ENCODE assay signal across 8 cellular contexts in the genomic region with DNA sequence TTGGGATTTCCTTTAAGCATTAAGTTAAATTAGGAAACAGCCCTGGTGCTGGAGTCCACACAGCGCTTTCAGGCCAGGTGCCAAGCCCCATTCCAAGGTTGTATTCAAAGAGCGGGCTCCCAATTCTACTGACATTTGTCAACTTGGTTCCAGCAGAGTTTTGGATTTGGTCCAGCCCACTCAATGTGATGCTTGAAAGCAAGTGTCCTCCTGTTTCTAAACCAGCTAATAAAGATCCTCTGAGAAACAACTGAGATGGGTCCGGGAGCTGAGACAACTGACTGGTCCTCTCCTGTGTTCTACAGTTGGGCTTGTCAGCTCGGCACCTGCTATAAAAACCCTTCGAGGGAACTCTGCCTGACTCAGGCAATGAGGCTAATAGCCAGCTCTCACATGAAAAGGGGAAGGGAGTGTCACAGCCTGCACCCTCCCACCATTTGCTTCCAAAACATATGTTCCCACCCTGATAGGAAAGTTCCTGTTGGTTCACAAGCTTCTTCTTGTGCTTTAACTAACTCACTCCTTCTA. TPM values are rescaled to one million over a fixed set of nuclear protein-coding genes. Genes with fewer than 3 reads are reported as not detected.
DNase-seq lines count a peak whose midpoint lies in the region; ATAC-seq and TF ChIP-seq lines count a peak whose summit lies in the region.

No MANE protein-coding gene starts in this region.

- intact Hi-C loops in esophagus muscularis mucosa (cut with DNase I) = loop anchor here (5.0 kb wide), 1 partner anchor 41 kb away; no protein-coding TSS in a partner anchor

- no peaks in the 10 kb centered on the region for H3K27me3 ChIP-seq in esophagus muscularis mucosa

- H3K27ac Mint-ChIP-seq in T-helper 2 cell treated with Interferon-gamma antibody and Interleukin-4, amounts not matched to agents 5 μg/mL and 100 μg/mL, for 36 hours = peak overlapping the region; percentile 52
- peak overlapping the region; percentile 79 for H3K27ac Mint-ChIP-seq in stimulated activated effector memory CD8-positive, alpha-beta T cell treated with anti-CD3 and anti-CD28 coated beads, Interleukin-12 subunit alpha, Interleukin-12 subunit beta, amount 100 ng/mL, for 72 hours

- DNase-seq in T-helper 2 cell treated with Interferon-gamma antibody and Interleukin-4, amounts not matched to agents 5 μg/mL and 100 μg/mL, for 36 hours (ENCODE audit: low spot score) = no peak
- DNase-seq in T-helper 2 cell = no peak
- DNase-seq in NOMO-1 treated with dmso at 0.1 percent for 144 hours (lab: John Stamatoyannopoulos, UW; ENCODE audit: unreplicated experiment) = peak; percentile 62
- no peak for DNase-seq in esophagus muscularis mucosa (ENCODE audit: extremely low spot score)
- no peak for DNase-seq in stimulated activated effector memory CD8-positive, alpha-beta T cell treated with anti-CD3 and anti-CD28 coated beads, Interleukin-12 subunit alpha, Interleukin-12 subunit beta, amount 100 ng/mL, for 72 hours (ENCODE audit: low spot score in 2 of 2)
- no peak for DNase-seq in activated T-cell treated with anti-CD3 and anti-CD28 coated beads for 4 hours
- DNase-seq in COLO829 (ENCODE audit: low spot score) = no peak
- DNase-seq in NCI-H128 (lab: John Stamatoyannopoulos, UW; ENCODE audit: unreplicated experiment) = no peak

- H3K4me3 ChIP-seq in esophagus muscularis mucosa = peak overlapping the region in 1 of 4 donors; percentile 24

- peak overlapping the region; percentile 46 for H3K4me3 Mint-ChIP-seq in T-helper 2 cell treated with Interferon-gamma antibody and Interleukin-4, amounts not matched to agents 5 μg/mL and 100 μg/mL, for 36 hours
- peak overlapping the region; percentile 51 for H3K4me3 Mint-ChIP-seq in stimulated activated effector memory CD8-positive, alpha-beta T cell treated with anti-CD3 and anti-CD28 coated beads, Interleukin-12 subunit alpha, Interleukin-12 subunit beta, amount 100 ng/mL, for 72 hours

- no peaks in the 10 kb centered on the region for H3K27me3 Mint-ChIP-seq in T-helper 2 cell treated with Interferon-gamma antibody and Interleukin-4, amounts not matched to agents 5 μg/mL and 100 μg/mL, for 36 hours (ENCODE audit: low read depth)

- no peaks in the 10 kb centered on the region for H3K9me3 Mint-ChIP-seq in T-helper 2 cell treated with Interferon-gamma antibody and Interleukin-4, amounts not matched to agents 5 μg/mL and 100 μg/mL, for 36 hours
- H3K9me3 Mint-ChIP-seq in stimulated activated effector memory CD8-positive, alpha-beta T cell treated with anti-CD3 and anti-CD28 coated beads, Interleukin-12 subunit alpha, Interleukin-12 subunit beta, amount 100 ng/mL, for 72 hours = no peaks in the 10 kb centered on the region

- WGBS in esophagus muscularis mucosa = 9% methylated on average over 5 of the region's 5 CpGs

- peaks cover 15 to 28% (median 18%) of the 10 kb centered on the region in 4 donors for H3K4me1 ChIP-seq in esophagus muscularis mucosa

- ATAC-seq in stimulated activated effector memory CD8-positive, alpha-beta T cell treated with anti-CD3 and anti-CD28 coated beads, Interleukin-12 subunit alpha, Interleukin-12 subunit beta, amount 100 ng/mL, for 72 hours = no peak

- TF ChIP-seq CTCF in esophagus muscularis mucosa (IDR thresholded peaks at IDR 0.05) = no peak

- no peak for TF ChIP-seq EP300 in esophagus muscularis mucosa (IDR thresholded peaks at IDR 0.05)

- peaks cover 0 to 3% (median 0%) of the 10 kb centered on the region in 4 donors for H3K36me3 ChIP-seq in esophagus muscularis mucosa

- no peaks in the 10 kb centered on the region for H3K9me3 ChIP-seq in esophagus muscularis mucosa

- H3K36me3 Mint-ChIP-seq in T-helper 2 cell treated with Interferon-gamma antibody and Interleukin-4, amounts not matched to agents 5 μg/mL and 100 μg/mL, for 36 hours (ENCODE audit: low read depth) = peaks cover 79% of the 10 kb centered on the region
- H3K36me3 Mint-ChIP-seq in stimulated activated effector memory CD8-positive, alpha-beta T cell treated with anti-CD3 and anti-CD28 coated beads, Interleukin-12 subunit alpha, Interleukin-12 subunit beta, amount 100 ng/mL, for 72 hours = peaks cover 71% of the 10 kb centered on the region

- H3K4me1 Mint-ChIP-seq in T-helper 2 cell treated with Interferon-gamma antibody and Interleukin-4, amounts not matched to agents 5 μg/mL and 100 μg/mL, for 36 hours (ENCODE audit: low read depth) = peaks cover 73% of the 10 kb centered on the region
- peaks cover 71% of the 10 kb centered on the region for H3K4me1 Mint-ChIP-seq in stimulated activated effector memory CD8-positive, alpha-beta T cell treated with anti-CD3 and anti-CD28 coated beads, Interleukin-12 subunit alpha, Interleukin-12 subunit beta, amount 100 ng/mL, for 72 hours

- H3K27ac ChIP-seq in esophagus muscularis mucosa (replicated peaks in 1 of 4) = peak overlapping the region in 3 of 4 donors; percentile 11 to 55 (median 46)

- no peak for TF ChIP-seq POLR2A in esophagus muscularis mucosa (IDR thresholded peaks at IDR 0.05; ENCODE audit: low read depth)

RNA-seq across cellular contexts. Expression of gene ERN1, which starts 11.4 kb away (rescaled TPM):
- total RNA-seq in esophagus muscularis mucosa = 10 to 100 TPM in 1 of 4 donors, 1 to 10 TPM in 3; 6.2 to 11.2 (median 9.3) TPM
